In the genomic region with DNA sequence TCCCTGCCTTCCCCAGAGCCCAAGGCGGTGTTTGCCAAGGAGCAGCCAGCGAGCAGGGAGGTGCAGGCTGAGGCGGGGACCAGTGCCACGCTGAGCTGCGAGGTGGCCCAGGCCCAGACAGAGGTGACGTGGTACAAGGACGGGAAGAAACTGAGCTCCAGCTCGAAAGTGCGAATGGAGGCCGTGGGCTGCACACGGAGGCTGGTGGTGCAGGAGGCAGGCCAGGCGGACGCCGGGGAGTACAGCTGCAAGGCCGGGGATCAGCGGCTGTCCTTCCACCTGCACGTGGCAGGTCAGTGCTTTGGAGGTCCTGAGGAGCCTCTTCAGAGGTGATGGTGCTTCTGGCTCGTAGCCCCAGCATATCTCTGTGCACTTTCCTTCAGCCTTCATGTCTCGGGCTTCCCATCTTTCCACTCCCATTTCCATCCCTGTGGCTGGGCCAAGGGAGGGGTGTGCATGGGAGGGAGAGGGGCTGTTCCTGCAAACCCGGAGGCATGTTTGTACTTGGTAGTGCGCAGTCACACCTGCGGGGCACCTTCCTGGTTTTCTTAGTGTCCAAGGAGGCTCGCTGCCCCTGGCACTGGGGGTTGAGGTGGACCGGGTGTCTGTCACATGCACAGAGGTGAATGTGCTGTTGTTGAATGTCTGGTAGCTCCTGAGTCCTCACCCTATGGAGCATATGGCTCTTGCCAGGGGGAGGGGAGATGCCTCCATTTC, we compare ENCODE assay signal across 14 cellular contexts. TPM values are rescaled to one million over a fixed set of nuclear protein-coding genes. Genes with fewer than 3 reads are reported as not detected.
DNase-seq lines count a peak whose midpoint lies in the region; ATAC-seq and TF ChIP-seq lines count a peak whose summit lies in the region.
"Had no signal": no experiment of that assay in that cellular context is flagged by ENCODE, and none has a peak within 500 bp of the region (broad histone marks: within the 10 kb centered on the region; RNA-seq: fewer than 3 reads in every experiment).

No MANE protein-coding gene starts in this region.

- H3K36me3 ChIP-seq in vagina (peaks cover 0 to 4% of the 10 kb centered on the region in 2 donors), PC-9 (ENCODE audit: low read depth) (no peaks in the 10 kb centered on the region)

- H3K4me2 ChIP-seq in PC-9, result no peak overlapping the region

- no peaks in the 10 kb centered on the region for H3K27me3 ChIP-seq in vagina
- H3K27me3 ChIP-seq in PC-9 (ENCODE audit: insufficient read depth, low read depth), result no peaks in the 10 kb centered on the region

- H3K9me3 ChIP-seq in vagina (no peaks in the 10 kb centered on the region), PC-9 (ENCODE audit: insufficient read depth, low read depth) (no peaks in the 10 kb centered on the region; the same call in 1 of the 2 replicates)

- DNase-seq in H4 (ENCODE audit: low spot score), result peak; percentile 1
- DNase-seq in coronary artery (ENCODE audit: low spot score), result peak; percentile 69
- no peak for DNase-seq in omental fat pad (ENCODE audit: low spot score)
- DNase-seq in vagina (ENCODE audit: extremely low spot score in 2 of 2), result peak; percentile 64 to 75
- DNase-seq in foreskin melanocyte, result no peak
- DNase-seq in PC-9, result no peak
- DNase-seq: C1 segment of cervical spinal cord; Calu3; CD4-positive, alpha-beta T cell; DMS 273 treated with DMSO at 0.1 percent for 48 hours; GOT3 had no signal

- H3K4me3 ChIP-seq in coronary artery (no peak overlapping the region), vagina (no peak overlapping the region), PC-9 (no peak overlapping the region)
- H3K4me3 ChIP-seq: GM12878 had no signal

- H3F3A ChIP-seq in PC-9 (ENCODE audit: insufficient read depth, low read depth), result no peaks in the 10 kb centered on the region

- no peaks in the 10 kb centered on the region for H4K20me1 ChIP-seq in PC-9 (ENCODE audit: insufficient read depth)

- POLR2A ChIA-PET in PC-9 (lab: Charles Lee; ENCODE audit: unreplicated experiment), result no interaction called here

- ATAC-seq in omental fat pad (ENCODE audit: low FRiP score) (peak; percentile 54), GM19463 (IDR thresholded peaks at IDR 0.05; ENCODE audit: unreplicated experiment) (no peak)

- H3K27ac ChIP-seq in coronary artery (no peak overlapping the region), vagina (no peak overlapping the region), PC-9 (no peak overlapping the region)
- H3K27ac ChIP-seq: HL-60 had no signal

- H2AFZ ChIP-seq in PC-9, result no peak overlapping the region

- TF ChIP-seq POLR2A in vagina (IDR thresholded peaks at IDR 0.05), result no peak

- intact Hi-C loops in vagina (cut with DNase I), result no loop called here
- intact Hi-C loops in PC-9 (cut with micrococcal nuclease; ENCODE audit: unreplicated experiment), result no loop called here

- no TSS peak for BruUV-seq in PC-9 (replicated peaks; lab: Mats Ljungman, UMichigan)

- H3K79me2 ChIP-seq in PC-9 (ENCODE audit: low read depth), result no peaks in the 10 kb centered on the region

- CTCF ChIA-PET in PC-9 (lab: Charles Lee), result no interaction called here

- no peaks in the 10 kb centered on the region for H3K4me1 ChIP-seq in vagina
- H3K4me1 ChIP-seq in PC-9 (replicated peaks; ENCODE audit: insufficient read depth), result no peaks in the 10 kb centered on the region

- no peak for TF ChIP-seq CTCF in coronary artery (IDR thresholded peaks at IDR 0.05)
- TF ChIP-seq CTCF in omental fat pad (IDR thresholded peaks at IDR 0.05), result no peak
- no peak for TF ChIP-seq CTCF in vagina (IDR thresholded peaks at IDR 0.05)
- no peak for TF ChIP-seq CTCF in PC-9 (conservative IDR thresholded peaks at IDR 0.05)

- no peaks in the 10 kb centered on the region for H3K9me2 ChIP-seq in PC-9 (ENCODE audit: insufficient read depth)

RNA-seq across cellular contexts. Expression of a gene that starts 56.4 kb away (rescaled TPM):
- total RNA-seq in H4 (2014; rRNA removed; shearing (Covaris generic)), result 1.1 and 2.4 TPM in 2 replicates
- 10 to 100 TPM in 2 of 4 donors, 1 to 10 TPM in 2; 5.4 to 26.0 (median 9.7) TPM for total RNA-seq in omental fat pad
- total RNA-seq in vagina, result 35.8 TPM
- 62.9 and 91.7 TPM in 2 replicates for total RNA-seq in PC-9 (2021)

Comparison
In these comparisons a context has a peak if more than half of its experiments do, and no peak if none do; other contexts are left out.
1. DNase-seq: peak in H4 (single experiment), coronary artery (single experiment) and vagina (2 of 2); none in omental fat pad (single experiment), foreskin melanocyte (single experiment) and PC-9 (0 of 2).